In genomic region chr4:184399505-184399893, GRCh38 we compare ENCODE assay signal across 23 cellular contexts.
DNase-seq lines count a peak whose midpoint lies in the region; ATAC-seq, FAIRE-seq and TF ChIP-seq lines count a peak whose summit lies in the region.
"Had no signal": no experiment of that assay in that cellular context is flagged by ENCODE, and none has a peak within 500 bp of the region (broad histone marks: within the 10 kb centered on the region; RNA-seq: fewer than 3 reads in every experiment).

No MANE protein-coding gene starts in this region.

- peaks cover 15% of the 10 kb centered on the region for H3K36me3 Mint-ChIP-seq in activated naive CD4-positive, alpha-beta T cell treated with anti-CD3 and anti-CD28 coated beads, Interleukin-2, amount 50 U/mL, for 24 hours
- peaks cover 88% of the 10 kb centered on the region for H3K36me3 Mint-ChIP-seq in activated naive CD4-positive, alpha-beta T cell treated with anti-CD3 and anti-CD28 coated beads, Interleukin-2, amount 10 ng/mL, durations not matched to agents 7 days and 5 days
- peaks cover 25% of the 10 kb centered on the region for H3K36me3 Mint-ChIP-seq in astrocyte (ENCODE audit: low read depth, unreplicated experiment)

- peaks cover 29% of the 10 kb centered on the region for H3K4me1 Mint-ChIP-seq in activated naive CD4-positive, alpha-beta T cell treated with anti-CD3 and anti-CD28 coated beads, Interleukin-2, amount 50 U/mL, for 24 hours
- peaks cover 15% of the 10 kb centered on the region for H3K4me1 Mint-ChIP-seq in activated naive CD4-positive, alpha-beta T cell treated with anti-CD3 and anti-CD28 coated beads, Interleukin-2, amount 10 ng/mL, durations not matched to agents 7 days and 5 days
- peaks cover 8% of the 10 kb centered on the region for H3K4me1 Mint-ChIP-seq in astrocyte (ENCODE audit: low read depth, unreplicated experiment)

- H3K79me2 ChIP-seq in astrocyte (ENCODE audit: insufficient read depth, low read length) = no peaks in the 10 kb centered on the region

- intact Hi-C loops in left ventricle myocardium inferior (cut with micrococcal nuclease) = no loop called here
- intact Hi-C loops in lower lobe of right lung (cut with DNase I) = no loop called here

- H3K4me3 Mint-ChIP-seq in activated naive CD4-positive, alpha-beta T cell treated with anti-CD3 and anti-CD28 coated beads, Interleukin-2, amount 50 U/mL, for 24 hours = no peak overlapping the region
- H3K4me3 Mint-ChIP-seq in activated naive CD4-positive, alpha-beta T cell treated with anti-CD3 and anti-CD28 coated beads, Interleukin-2, amount 10 ng/mL, durations not matched to agents 7 days and 5 days = no peak overlapping the region
- no peak overlapping the region for H3K4me3 Mint-ChIP-seq in astrocyte (ENCODE audit: unreplicated experiment)
- H3K4me3 Mint-ChIP-seq: activated CD8-positive, alpha-beta T cell treated with anti-CD3 and anti-CD28 coated beads, Interleukin-2, amount 10 ng/mL, durations not matched to agents 7 days and 5 days; activated T-cell treated with anti-CD3 and anti-CD28 coated beads, Interleukin-2, amount 50 U/mL, for 72 hours; T-helper 17 cell had no signal

- no peaks in the 10 kb centered on the region for H3K9me3 Mint-ChIP-seq in activated naive CD4-positive, alpha-beta T cell treated with anti-CD3 and anti-CD28 coated beads, Interleukin-2, amount 50 U/mL, for 24 hours
- H3K9me3 Mint-ChIP-seq in activated naive CD4-positive, alpha-beta T cell treated with anti-CD3 and anti-CD28 coated beads, Interleukin-2, amount 10 ng/mL, durations not matched to agents 7 days and 5 days = no peaks in the 10 kb centered on the region
- no peaks in the 10 kb centered on the region for H3K9me3 Mint-ChIP-seq in astrocyte (ENCODE audit: unreplicated experiment)
- H3K9me3 Mint-ChIP-seq: activated T-cell treated with anti-CD3 and anti-CD28 coated beads, Interleukin-2, amount 50 U/mL, for 72 hours had no signal

- H3K4me3 ChIP-seq in astrocyte (ENCODE audit: insufficient read depth, low read depth, low read length) (no peak overlapping the region), left ventricle myocardium inferior (no peak overlapping the region), lower lobe of right lung (no peak overlapping the region)
- H3K4me3 ChIP-seq: GM12878 had no signal

- no peak overlapping the region for H2AFZ ChIP-seq in astrocyte (ENCODE audit: low read depth, low read length)

- no peak for ATAC-seq in lower lobe of right lung
- ATAC-seq in GM18517 (IDR thresholded peaks at IDR 0.05; ENCODE audit: unreplicated experiment) = no peak
- ATAC-seq: activated CD8-positive, alpha-beta T cell treated with anti-CD3 and anti-CD28 coated beads, Interleukin-2, amount 10 ng/mL, durations not matched to agents 7 days and 5 days; activated T-cell treated with anti-CD3 and anti-CD28 coated beads, Interleukin-2, amount 50 U/mL, for 72 hours; GM12878; T-helper 17 cell had no signal

- no peaks in the 10 kb centered on the region for H4K20me1 ChIP-seq in astrocyte (ENCODE audit: insufficient read depth, low read length)

- CTCF ChIA-PET in activated naive CD4-positive, alpha-beta T cell treated with anti-CD3 and anti-CD28 coated beads, Interleukin-2, amount 10 ng/mL, durations not matched to agents 7 days and 5 days (lab: Charles Lee) = no interaction called here

- no peaks in the 10 kb centered on the region for H3K9me3 ChIP-seq in astrocyte (ENCODE audit: insufficient read depth, low read depth, low read length)
- H3K9me3 ChIP-seq in left ventricle myocardium inferior (replicated peaks) = no peaks in the 10 kb centered on the region
- H3K9me3 ChIP-seq in lower lobe of right lung = no peaks in the 10 kb centered on the region

- TF ChIP-seq CTCF in astrocyte (IDR thresholded peaks at IDR 0.05; ENCODE audit: insufficient read depth, low read depth, low read length) = no peak
- TF ChIP-seq CTCF in left ventricle myocardium inferior (IDR thresholded peaks at IDR 0.05; ENCODE audit: borderline replicate concordance) = no peak
- no peak for TF ChIP-seq CTCF in lower lobe of right lung (IDR thresholded peaks at IDR 0.05)
- TF ChIP-seq CTCF in GM10266 (IDR thresholded peaks at IDR 0.05; ENCODE audit: control insufficient read depth, insufficient read depth, low read depth, missing control alignments) = no peak

- H3K36me3 ChIP-seq in astrocyte (ENCODE audit: insufficient read depth, low read length) = no peaks in the 10 kb centered on the region
- H3K36me3 ChIP-seq in left ventricle myocardium inferior = peaks cover 67% of the 10 kb centered on the region
- peaks cover 97% of the 10 kb centered on the region for H3K36me3 ChIP-seq in lower lobe of right lung

- H3K9ac ChIP-seq in astrocyte (ENCODE audit: low read length) = no peak overlapping the region

- peak overlapping the region; percentile 43 for H3K27ac Mint-ChIP-seq in activated naive CD4-positive, alpha-beta T cell treated with anti-CD3 and anti-CD28 coated beads, Interleukin-2, amount 50 U/mL, for 24 hours
- no peak overlapping the region for H3K27ac Mint-ChIP-seq in activated naive CD4-positive, alpha-beta T cell treated with anti-CD3 and anti-CD28 coated beads, Interleukin-2, amount 10 ng/mL, durations not matched to agents 7 days and 5 days
- H3K27ac Mint-ChIP-seq in astrocyte (ENCODE audit: unreplicated experiment) = no peak overlapping the region

- H3K4me1 ChIP-seq in astrocyte (ENCODE audit: insufficient read depth, low read length) (peaks cover 14% of the 10 kb centered on the region), left ventricle myocardium inferior (peaks cover 93% of the 10 kb centered on the region), lower lobe of right lung (peaks cover 19% of the 10 kb centered on the region)

- no peaks in the 10 kb centered on the region for H3K27me3 ChIP-seq in astrocyte (ENCODE audit: insufficient read depth, low read length)
- H3K27me3 ChIP-seq in left ventricle myocardium inferior (ENCODE audit: low read depth) = no peaks in the 10 kb centered on the region
- H3K27me3 ChIP-seq in lower lobe of right lung (ENCODE audit: low read depth) = no peaks in the 10 kb centered on the region

- H3K27ac ChIP-seq in astrocyte (ENCODE audit: low read depth, low read length) (peak overlapping the region; percentile 71), left ventricle myocardium inferior (replicated peaks) (peak overlapping the region; percentile 93), temporal lobe (ENCODE audit: low read depth, low read length) (peak overlapping the region; percentile 33), lower lobe of right lung (no peak overlapping the region)

- no peaks in the 10 kb centered on the region for H3K27me3 Mint-ChIP-seq in activated naive CD4-positive, alpha-beta T cell treated with anti-CD3 and anti-CD28 coated beads, Interleukin-2, amount 50 U/mL, for 24 hours
- H3K27me3 Mint-ChIP-seq in activated naive CD4-positive, alpha-beta T cell treated with anti-CD3 and anti-CD28 coated beads, Interleukin-2, amount 10 ng/mL, durations not matched to agents 7 days and 5 days = no peaks in the 10 kb centered on the region
- H3K27me3 Mint-ChIP-seq in astrocyte (ENCODE audit: low read depth, unreplicated experiment) = no peaks in the 10 kb centered on the region
- H3K27me3 Mint-ChIP-seq: T-helper 17 cell had no signal

- no peak for FAIRE-seq in astrocyte (lab: Jason Lieb, UNC)
- FAIRE-seq: A204.1, colon, D721Med, frontal cortex, G401.6, GM12878 had no signal

- no peak for DNase-seq in activated naive CD4-positive, alpha-beta T cell treated with anti-CD3 and anti-CD28 coated beads, Interleukin-2, amount 10 ng/mL, durations not matched to agents 7 days and 5 days
- DNase-seq in astrocyte (ENCODE audit: low read depth) (no peak), left ventricle myocardium inferior (no peak), lower lobe of right lung (no peak), GM10266 (ENCODE audit: extremely low spot score) (no peak)
- DNase-seq: activated CD4-positive, CD25-positive, alpha-beta regulatory T cell; activated CD8-positive, alpha-beta T cell treated with anti-CD3 and anti-CD28 coated beads, Interleukin-2, amount 10 ng/mL, durations not matched to agents 7 days and 5 days; activated T-cell treated with anti-CD3 and anti-CD28 coated beads, Interleukin-2, amount 50 U/mL, for 72 hours; KBM-7; NCI-H2081 treated with DMSO at 0.1 percent for 48 hours; NCI-H524; nucleus accumbens; stimulated activated CD4-positive, alpha-beta T cell treated with anti-CD3 and anti-CD28 coated beads, Interleukin-2, amount 100 ng/mL, for 48 hours; T-helper 17 cell had no signal

- H3K4me2 ChIP-seq in astrocyte (ENCODE audit: low read length) = no peak overlapping the region
